Comparison of ENCODE assay signal across 12 cellular contexts in the genomic region with DNA sequence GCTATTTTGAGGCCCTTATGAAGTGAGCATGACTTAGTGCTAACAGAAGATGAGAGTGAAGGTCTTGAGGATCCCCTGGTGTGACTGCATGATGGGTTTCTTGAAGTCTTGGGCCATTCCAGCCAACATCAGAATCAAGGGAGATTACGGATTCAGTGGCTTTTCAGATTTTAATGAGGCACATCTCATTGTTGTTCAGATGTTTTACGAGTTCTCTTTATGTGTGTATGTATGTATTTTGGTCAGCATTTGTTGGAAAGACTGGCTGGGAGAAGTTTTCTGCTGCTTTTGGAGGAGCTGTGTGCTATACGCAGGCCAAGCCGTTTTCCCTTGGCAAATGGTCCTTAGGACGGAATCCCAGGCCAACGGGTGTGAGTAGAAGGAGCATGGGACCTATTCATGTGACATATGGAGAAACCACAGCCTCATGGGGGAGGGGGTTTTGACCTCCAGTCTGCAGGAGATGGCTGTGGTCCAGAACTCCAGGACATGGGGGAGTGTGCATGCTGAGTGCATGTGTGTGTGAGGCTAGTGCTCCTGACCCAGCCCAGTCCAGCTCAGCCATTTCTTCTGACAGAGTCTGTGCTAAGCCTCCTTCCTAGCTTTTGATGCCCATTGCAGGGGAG. TPM values are rescaled to one million over a fixed set of nuclear protein-coding genes. Genes with fewer than 3 reads are reported as not detected.
DNase-seq lines count a peak whose midpoint lies in the region; ATAC-seq and TF ChIP-seq lines count a peak whose summit lies in the region.
"Had no signal": no experiment of that assay in that cellular context is flagged by ENCODE, and none has a peak within 500 bp of the region (broad histone marks: within the 10 kb centered on the region; RNA-seq: fewer than 3 reads in every experiment).

No MANE protein-coding gene starts in this region.

- H3K4me1 Mint-ChIP-seq in T-helper 17 cell: peaks cover 62% of the 10 kb centered on the region
- peaks cover 16% of the 10 kb centered on the region for H3K4me1 Mint-ChIP-seq in glutamatergic neuron (ENCODE audit: low read depth, unreplicated experiment)

- H3K27me3 ChIP-seq in gastrocnemius medialis: no peaks in the 10 kb centered on the region
- no peaks in the 10 kb centered on the region for H3K27me3 ChIP-seq in effector memory CD4-positive, alpha-beta T cell (replicated peaks; ENCODE audit: control insufficient read depth, insufficient read depth, low read length, poor library complexity, severe bottlenecking)

- no peaks in the 10 kb centered on the region for H3K27me3 Mint-ChIP-seq in T-helper 17 cell
- H3K27me3 Mint-ChIP-seq in glutamatergic neuron (ENCODE audit: unreplicated experiment): peaks cover 6% of the 10 kb centered on the region
- H3K27me3 Mint-ChIP-seq: activated naive CD8-positive, alpha-beta T cell treated with anti-CD3 and anti-CD28 coated beads, Interleukin-2, amount 10 ng/mL, durations not matched to agents 7 days and 5 days had no signal

- no peak for TF ChIP-seq POLR2A in gastrocnemius medialis (IDR thresholded peaks at IDR 0.05)

- ATAC-seq in T-helper 17 cell (no peak), gastrocnemius medialis (peak; percentile 41 to 49), GM21737 (IDR thresholded peaks at IDR 0.05; ENCODE audit: unreplicated experiment) (no peak)

- H3K4me3 Mint-ChIP-seq in T-helper 17 cell: no peak overlapping the region
- no peak overlapping the region for H3K4me3 Mint-ChIP-seq in glutamatergic neuron (ENCODE audit: unreplicated experiment)
- H3K4me3 Mint-ChIP-seq: activated naive CD8-positive, alpha-beta T cell treated with anti-CD3 and anti-CD28 coated beads, Interleukin-2, amount 10 ng/mL, durations not matched to agents 7 days and 5 days had no signal

- H3K4me3 ChIP-seq in fibroblast of pulmonary artery (replicated peaks; ENCODE audit: low read depth, low read length) (no peak overlapping the region), gastrocnemius medialis (no peak overlapping the region)
- no peak overlapping the region for H3K4me3 ChIP-seq in effector memory CD4-positive, alpha-beta T cell (ENCODE audit: insufficient read depth, low read depth, low read length, poor library complexity, severe bottlenecking)

- H3K36me3 Mint-ChIP-seq in T-helper 17 cell (ENCODE audit: low read depth): peaks cover 2% of the 10 kb centered on the region
- no peaks in the 10 kb centered on the region for H3K36me3 Mint-ChIP-seq in glutamatergic neuron (ENCODE audit: unreplicated experiment)

- TF ChIP-seq CTCF in fibroblast of pulmonary artery (IDR thresholded peaks at IDR 0.05; ENCODE audit: low read length, missing control alignments) (no peak), gastrocnemius medialis (IDR thresholded peaks at IDR 0.05 in 4 of 5, conservative IDR thresholded peaks at IDR 0.05 in 1 of 5) (no peak), glutamatergic neuron (IDR thresholded peaks at IDR 0.05; ENCODE audit: partially characterized antibody, unreplicated experiment) (no peak)

- peaks cover 51 to 52% of the 10 kb centered on the region in 2 donors for H3K4me1 ChIP-seq in gastrocnemius medialis
- H3K4me1 ChIP-seq in effector memory CD4-positive, alpha-beta T cell (ENCODE audit: control insufficient read depth, insufficient read depth, low read length, poor library complexity, severe bottlenecking): peaks cover 27% of the 10 kb centered on the region

- peak; percentile 20 for DNase-seq in H4 (ENCODE audit: low spot score)
- no peak for DNase-seq in T-helper 17 cell
- peak; percentile 89 for DNase-seq in fibroblast of pulmonary artery (ENCODE audit: low read depth)
- DNase-seq in gastrocnemius medialis: peak in 1 of 2 donors; percentile 17
- no peak for DNase-seq in NCI-H1436 treated with DMSO at 0.1 percent for 48 hours (lab: John Stamatoyannopoulos, UW)
- DNase-seq in effector memory CD4-positive, alpha-beta T cell: no peak
- DNase-seq in glutamatergic neuron: no peak
- DNase-seq: activated CD4-positive, CD25-positive, alpha-beta regulatory T cell treated with anti-CD3 and anti-CD28 coated beads, Interleukin-2, amount 50 U/mL, for 72 hours; activated naive CD8-positive, alpha-beta T cell treated with anti-CD3 and anti-CD28 coated beads, Interleukin-2, amount 10 ng/mL, durations not matched to agents 7 days and 5 days; GF-D8; retina had no signal

- H3K27ac Mint-ChIP-seq in T-helper 17 cell: peak overlapping the region; percentile 37
- no peak overlapping the region for H3K27ac Mint-ChIP-seq in glutamatergic neuron (ENCODE audit: unreplicated experiment)

- intact Hi-C loops in gastrocnemius medialis (cut with DNase I; ENCODE audit: low total_unique reads): no loop called here

- H3K9me3 ChIP-seq in T-helper 17 cell (ENCODE audit: control insufficient read depth, low read length, poor library complexity, severe bottlenecking) (no peaks in the 10 kb centered on the region), gastrocnemius medialis (no peaks in the 10 kb centered on the region)
- H3K9me3 ChIP-seq in effector memory CD4-positive, alpha-beta T cell (ENCODE audit: control insufficient read depth, low read length): no peaks in the 10 kb centered on the region

- peaks cover 0 to 23% of the 10 kb centered on the region in 2 donors for H3K36me3 ChIP-seq in gastrocnemius medialis
- H3K36me3 ChIP-seq in effector memory CD4-positive, alpha-beta T cell (ENCODE audit: control insufficient read depth, insufficient read depth, low read length): peaks cover 11% of the 10 kb centered on the region

- in situ Hi-C loops in gastrocnemius medialis (cut with MboI; ENCODE audit: low sequenced_read_pairs in 4 of 4): no loop called here

- H3K27ac ChIP-seq in gastrocnemius medialis: peak overlapping the region in 1 of 4 donors; percentile 35
- H3K27ac ChIP-seq in effector memory CD4-positive, alpha-beta T cell (ENCODE audit: insufficient read depth, low read length, poor library complexity, severe bottlenecking): no peak overlapping the region

- H3K9me3 Mint-ChIP-seq in glutamatergic neuron (ENCODE audit: unreplicated experiment): peaks cover 6% of the 10 kb centered on the region
- H3K9me3 Mint-ChIP-seq: activated naive CD8-positive, alpha-beta T cell treated with anti-CD3 and anti-CD28 coated beads, Interleukin-2, amount 10 ng/mL, durations not matched to agents 7 days and 5 days had no signal

RNA-seq across cellular contexts. Expression of a gene that starts 35.3 kb away (rescaled TPM):
- 25.7 and 36.2 TPM in 2 replicates for total RNA-seq in H4 (2014; rRNA removed; shearing (Covaris generic))
- 10 to 100 TPM; 48.6 to 50.6 TPM for total RNA-seq in T-helper 17 cell
- total RNA-seq in gastrocnemius medialis: 100 to 1,000 TPM in 1 of 4 donors, 10 to 100 TPM in 3; 57.4 to 109 (median 82.7) TPM
- total RNA-seq in glutamatergic neuron (ENCODE audit: unreplicated experiment): 46.4 TPM

Comparison
In these comparisons a context has a peak if more than half of its experiments do, and no peak if none do; other contexts are left out.
1. DNase-seq: peak in H4 (single experiment) and fibroblast of pulmonary artery (single experiment); none in T-helper 17 cell (0 of 3), NCI-H1436 treated with DMSO at 0.1 percent for 48 hours (single experiment), effector memory CD4-positive, alpha-beta T cell (0 of 3) and glutamatergic neuron (single experiment).
2. ATAC-seq: peak in gastrocnemius medialis (2 of 2); none in T-helper 17 cell (single experiment) and GM21737 (single experiment).